In the genomic region with DNA sequence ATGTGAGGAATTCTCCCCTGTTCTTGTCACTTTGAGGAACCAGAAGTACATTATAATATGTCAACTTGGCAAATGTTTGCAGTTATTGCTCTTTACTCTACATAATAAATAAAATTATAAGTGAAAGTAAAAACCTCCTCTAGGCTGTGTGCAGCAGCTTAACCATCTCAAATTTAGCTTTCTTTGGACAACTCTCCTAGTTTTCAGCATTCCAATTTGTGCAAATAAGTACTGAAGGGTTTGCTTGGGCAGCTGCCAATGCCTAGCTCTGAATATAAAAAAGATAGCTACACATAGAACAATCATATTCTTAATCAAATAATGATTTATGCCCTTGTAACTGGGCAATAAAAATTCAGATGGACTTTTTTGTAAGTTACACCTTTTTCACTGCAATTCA, we compare ENCODE assay signal across 15 cellular contexts.
DNase-seq lines count a peak whose midpoint lies in the region; ATAC-seq, FAIRE-seq and TF ChIP-seq lines count a peak whose summit lies in the region.
"Had no signal": no experiment of that assay in that cellular context is flagged by ENCODE, and none has a peak within 500 bp of the region (broad histone marks: within the 10 kb centered on the region; RNA-seq: fewer than 3 reads in every experiment).

No MANE protein-coding gene starts in this region.

- BruUV-seq in HepG2 (replicated peaks; lab: Mats Ljungman, UMichigan): no TSS peak

- H3K36me3 ChIP-seq in HepG2 (replicated peaks in 1 of 2; ENCODE audit: control insufficient read depth in 1 of 2, insufficient read depth in 2 of 2, low read length in 2 of 2): no peaks in the 10 kb centered on the region
- no peaks in the 10 kb centered on the region for H3K36me3 ChIP-seq in right lobe of liver
- H3K36me3 ChIP-seq in ascending aorta: no peaks in the 10 kb centered on the region
- H3K36me3 ChIP-seq in aorta (ENCODE audit: control insufficient read depth in 1 of 2, insufficient read depth in 2 of 2, low read length in 1 of 2): no peaks in the 10 kb centered on the region
- H3K36me3 ChIP-seq: esophagus squamous epithelium had no signal

- POLR2A ChIA-PET in HepG2 (lab: Yijun Ruan, JAX): no interaction called here

- TF ChIP-seq CTCF in HepG2 (CRISPR knock-in tag; IDR thresholded peaks at IDR 0.05): no peak
- no peak for TF ChIP-seq CTCF in right lobe of liver (IDR thresholded peaks at IDR 0.05)
- no peak for TF ChIP-seq CTCF in ascending aorta (IDR thresholded peaks at IDR 0.05)

- in situ Hi-C loops in HepG2 (cut with HindIII; ENCODE audit: extremely low pct_ligation_motif_present, low pct_unique_long_range_greater_than_20kb): no loop called here

- ATAC-seq in HepG2: no peak
- no peak for ATAC-seq in right lobe of liver
- ATAC-seq in aorta (ENCODE audit: low FRiP score): no peak
- ATAC-seq in HG02571 (IDR thresholded peaks at IDR 0.05; ENCODE audit: unreplicated experiment): no peak
- ATAC-seq in HG03460 (IDR thresholded peaks at IDR 0.05; ENCODE audit: unreplicated experiment): no peak
- no peak for ATAC-seq in HG02642 (IDR thresholded peaks at IDR 0.05; ENCODE audit: poor library complexity, unreplicated experiment)
- ATAC-seq: CD8-positive, alpha-beta T cell had no signal

- H3K9ac ChIP-seq in HepG2 (ENCODE audit: insufficient read depth, low read depth, low read length): no peak overlapping the region

- no peak overlapping the region for H3K4me2 ChIP-seq in HepG2 (ENCODE audit: low read depth, low read length)

- no peaks in the 10 kb centered on the region for H3K79me2 ChIP-seq in HepG2 (ENCODE audit: insufficient read depth, low read length)

- no peak for FAIRE-seq in HepG2 (lab: Jason Lieb, UNC)

- H2AFZ ChIP-seq in HepG2 (ENCODE audit: low read length): peak overlapping the region; percentile 3

- H3K27me3 ChIP-seq in HepG2 (ENCODE audit: control insufficient read depth in 1 of 2, insufficient read depth in 2 of 2, low read length in 2 of 2) (no peaks in the 10 kb centered on the region), right lobe of liver (no peaks in the 10 kb centered on the region), ascending aorta (no peaks in the 10 kb centered on the region), aorta (ENCODE audit: control insufficient read depth in 1 of 2, insufficient read depth in 2 of 2, low read length in 1 of 2) (no peaks in the 10 kb centered on the region)
- H3K27me3 ChIP-seq: esophagus squamous epithelium had no signal

- TF ChIP-seq POLR2A in HepG2 (IDR thresholded peaks at IDR 0.05; ENCODE audit: insufficient read depth in 1 of 2, low read depth in 2 of 2, low read length in 2 of 2): no peak
- TF ChIP-seq POLR2A in right lobe of liver (IDR thresholded peaks at IDR 0.05): no peak

- CTCF ChIA-PET in HepG2 (lab: Yijun Ruan, JAX; ENCODE audit: low intra/inter-chr PET ratio, low total read pairs): no interaction called here

- no peaks in the 10 kb centered on the region for H4K20me1 ChIP-seq in HepG2 (ENCODE audit: insufficient read depth, low read length)

- TF ChIP-seq EP300 in HepG2 (IDR thresholded peaks at IDR 0.05; ENCODE audit: low read depth in 2 of 2, low read length in 2 of 2) (no peak), HepG2 (CRISPR knock-in tag; IDR thresholded peaks at IDR 0.05; ENCODE audit: borderline replicate concordance) (no peak)

- H3K27ac ChIP-seq in HepG2 (ENCODE audit: extremely low read length, insufficient read depth, low read length) (no peak overlapping the region), right lobe of liver (no peak overlapping the region), ascending aorta (peak overlapping the region; percentile 4 to 37), aorta (ENCODE audit: low read depth in 1 of 2, low read length in 2 of 2) (no peak overlapping the region)
- H3K27ac ChIP-seq: esophagus squamous epithelium, RWPE1 had no signal

- H3K9me3 ChIP-seq in HepG2 (ENCODE audit: low read length): no peaks in the 10 kb centered on the region
- H3K9me3 ChIP-seq in right lobe of liver: no peaks in the 10 kb centered on the region
- no peaks in the 10 kb centered on the region for H3K9me3 ChIP-seq in ascending aorta
- H3K9me3 ChIP-seq in aorta (ENCODE audit: control insufficient read depth, low read length): no peaks in the 10 kb centered on the region
- H3K9me3 ChIP-seq: esophagus squamous epithelium had no signal

- no peak for TF ChIP-seq RAD21 in HepG2 (CRISPR knock-in tag; IDR thresholded peaks at IDR 0.05)

- H3K4me3 ChIP-seq in HepG2 (replicated peaks in 1 of 3; ENCODE audit: insufficient read depth in 1 of 3, low read depth in 2 of 3, low read length in 3 of 3) (no peak overlapping the region), right lobe of liver (no peak overlapping the region), ascending aorta (peak overlapping the region; percentile 35 to 59), aorta (ENCODE audit: low read length in 2 of 2) (peak overlapping the region; percentile 67 to 82)
- H3K4me3 ChIP-seq: esophagus squamous epithelium had no signal

- H3K4me1 ChIP-seq in HepG2 (ENCODE audit: insufficient read depth, low read length) (peaks cover 17% of the 10 kb centered on the region), right lobe of liver (no peaks in the 10 kb centered on the region), ascending aorta (no peaks in the 10 kb centered on the region), aorta (ENCODE audit: control insufficient read depth in 1 of 2, insufficient read depth in 2 of 2, low read length in 2 of 2) (no peaks in the 10 kb centered on the region)

- DNase-seq in HepG2 (ENCODE audit: low spot score) (no peak), right lobe of liver (no peak), ascending aorta (ENCODE audit: low spot score in 2 of 2) (no peak), iris pigment epithelial cell (ENCODE audit: low read depth) (peak; percentile 6), aorta (peak in 1 of 2 donors; percentile 40)
- DNase-seq: activated CD4-positive, alpha-beta memory T cell treated with anti-CD3 and anti-CD28 coated beads, Interleukin-2, amount 10 ng/mL, durations not matched to agents 7 days and 5 days; activated effector memory CD4-positive, alpha-beta T cell treated with anti-CD3 and anti-CD28 coated beads, Interleukin-2, amount 50 U/mL, for 16 hours; CD8-positive, alpha-beta T cell; esophagus squamous epithelium; KG1; T-helper 9 cell had no signal

- intact Hi-C loops in HepG2 (cut with micrococcal nuclease; ENCODE audit: unreplicated experiment): no loop called here
- intact Hi-C loops in right lobe of liver (cut with DNase I): no loop called here
- intact Hi-C loops in ascending aorta (cut with DNase I): no loop called here
- intact Hi-C loops in aorta (cut with DNase I): no loop called here

TF ChIP-seq in HepG2, 621 proteins besides CTCF, POLR2A, EP300 and RAD21 (continues in another document):
- TF ChIP-seq, protein P1, sequence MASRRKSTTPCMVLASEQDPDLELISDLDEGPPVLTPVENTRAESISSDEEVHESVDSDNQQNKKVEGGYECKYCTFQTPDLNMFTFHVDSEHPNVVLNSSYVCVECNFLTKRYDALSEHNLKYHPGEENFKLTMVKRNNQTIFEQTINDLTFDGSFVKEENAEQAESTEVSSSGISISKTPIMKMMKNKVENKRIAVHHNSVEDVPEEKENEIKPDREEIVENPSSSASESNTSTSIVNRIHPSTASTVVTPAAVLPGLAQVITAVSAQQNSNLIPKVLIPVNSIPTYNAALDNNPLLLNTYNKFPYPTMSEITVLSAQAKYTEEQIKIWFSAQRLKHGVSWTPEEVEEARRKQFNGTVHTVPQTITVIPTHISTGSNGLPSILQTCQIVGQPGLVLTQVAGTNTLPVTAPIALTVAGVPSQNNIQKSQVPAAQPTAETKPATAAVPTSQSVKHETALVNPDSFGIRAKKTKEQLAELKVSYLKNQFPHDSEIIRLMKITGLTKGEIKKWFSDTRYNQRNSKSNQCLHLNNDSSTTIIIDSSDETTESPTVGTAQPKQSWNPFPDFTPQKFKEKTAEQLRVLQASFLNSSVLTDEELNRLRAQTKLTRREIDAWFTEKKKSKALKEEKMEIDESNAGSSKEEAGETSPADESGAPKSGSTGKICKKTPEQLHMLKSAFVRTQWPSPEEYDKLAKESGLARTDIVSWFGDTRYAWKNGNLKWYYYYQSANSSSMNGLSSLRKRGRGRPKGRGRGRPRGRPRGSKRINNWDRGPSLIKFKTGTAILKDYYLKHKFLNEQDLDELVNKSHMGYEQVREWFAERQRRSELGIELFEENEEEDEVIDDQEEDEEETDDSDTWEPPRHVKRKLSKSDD (CRISPR knock-in tag; IDR thresholded peaks at IDR 0.05; ENCODE audit: low read depth): no peak
- TF ChIP-seq ZNF460 (CRISPR knock-in tag; IDR thresholded peaks at IDR 0.05; ENCODE audit: borderline replicate concordance) (no peak), ZMAT3 (CRISPR knock-in tag; conservative IDR thresholded peaks at IDR 0.05) (no peak), TEAD3 (CRISPR knock-in tag; optimal IDR thresholded peaks at IDR 0.05; ENCODE audit: borderline replicate concordance) (no peak), DBP (CRISPR knock-in tag; IDR thresholded peaks at IDR 0.05; ENCODE audit: not compliant biosample characterization) (no peak), RBM39 (IDR thresholded peaks at IDR 0.05; ENCODE audit: low read depth, low read length, poor library complexity, severe bottlenecking) (no peak), NPAS2 (CRISPR knock-in tag; IDR thresholded peaks at IDR 0.05; ENCODE audit: borderline replicate concordance) (no peak), TRAFD1 (CRISPR knock-in tag; IDR thresholded peaks at IDR 0.05; ENCODE audit: borderline replicate concordance) (no peak), NFRKB (IDR thresholded peaks at IDR 0.05) (no peak), ZNF264 (CRISPR knock-in tag; IDR thresholded peaks at IDR 0.05) (no peak), PITX1 (CRISPR knock-in tag; IDR thresholded peaks at IDR 0.05) (no peak)

Comparison
In these comparisons a context has a peak if more than half of its experiments do, and no peak if none do; other contexts are left out.
1. H3K27ac ChIP-seq: peak in ascending aorta (2 of 2); none in HepG2 (single experiment), right lobe of liver (0 of 3) and aorta (0 of 2).
2. H3K4me3 ChIP-seq: peak in ascending aorta (2 of 2) and aorta (2 of 2); none in HepG2 (0 of 3) and right lobe of liver (0 of 3).